In genomic region chr1:94865369-94865768, GRCh38 we compare ENCODE assay signal across 10 cellular contexts. TPM values are rescaled to one million over a fixed set of nuclear protein-coding genes. Genes with fewer than 3 reads are reported as not detected.
DNase-seq lines count a peak whose midpoint lies in the region; ATAC-seq, FAIRE-seq and TF ChIP-seq lines count a peak whose summit lies in the region.
"Had no signal": no experiment of that assay in that cellular context is flagged by ENCODE, and none has a peak within 500 bp of the region (broad histone marks: within the 10 kb centered on the region; RNA-seq: fewer than 3 reads in every experiment).

No MANE protein-coding gene starts in this region.

- H3K9me3 ChIP-seq in astrocyte (ENCODE audit: insufficient read depth, low read depth, low read length): no peaks in the 10 kb centered on the region

- peak; percentile 50 for ATAC-seq in Right ventricle myocardium superior (ENCODE audit: poor library complexity)
- no peak for ATAC-seq in GM19328 (IDR thresholded peaks at IDR 0.05; ENCODE audit: unreplicated experiment)
- ATAC-seq: stimulated activated memory B cell treated with anti-CD40 and anti-IgM and Interleukin-4, amounts not matched to agents 10 μg/mL and 1 μg/mL and 100 μg/mL, for 72 hours had no signal

- H3K79me2 ChIP-seq in astrocyte (ENCODE audit: insufficient read depth, low read length): no peaks in the 10 kb centered on the region

- H3K27me3 Mint-ChIP-seq in astrocyte (ENCODE audit: low read depth, unreplicated experiment): no peaks in the 10 kb centered on the region
- H3K27me3 Mint-ChIP-seq: stimulated activated memory B cell treated with anti-CD40 and anti-IgM and Interleukin-4, amounts not matched to agents 10 μg/mL and 1 μg/mL and 100 μg/mL, for 72 hours had no signal

- intact Hi-C loops in Right ventricle myocardium superior (cut with DNase I): no loop called here

- DNase-seq in Ammon's horn (ENCODE audit: low spot score) (peak; percentile 23), astrocyte (ENCODE audit: low read depth) (peak; percentile 84), Right ventricle myocardium superior (no peak), pons (ENCODE audit: low spot score) (peak; percentile 57), KBM-7 (no peak), H7 (no peak), DMS53 treated with DMSO at 0.1 percent for 48 hours (lab: John Stamatoyannopoulos, UW; ENCODE audit: unreplicated experiment) (no peak)

- no peaks in the 10 kb centered on the region for H3K36me3 ChIP-seq in astrocyte (ENCODE audit: insufficient read depth, low read length)
- no peaks in the 10 kb centered on the region for H3K36me3 ChIP-seq in H7 (replicated peaks; ENCODE audit: control insufficient read depth, insufficient read depth, low read length)

- in situ Hi-C loops in KBM-7 (cut with MboI; ENCODE audit: low pct_unique_long_range_greater_than_20kb, low sequenced_read_pairs): loop anchor here (25.0 kb wide), 1 partner anchor 172 kb away; no protein-coding TSS in a partner anchor

- H4K20me1 ChIP-seq in astrocyte (ENCODE audit: insufficient read depth, low read length): no peaks in the 10 kb centered on the region

- no peaks in the 10 kb centered on the region for H3K9me3 Mint-ChIP-seq in astrocyte (ENCODE audit: unreplicated experiment)
- H3K9me3 Mint-ChIP-seq: stimulated activated memory B cell treated with anti-CD40 and anti-IgM and Interleukin-4, amounts not matched to agents 10 μg/mL and 1 μg/mL and 100 μg/mL, for 72 hours had no signal

- H3K4me3 ChIP-seq in astrocyte (ENCODE audit: insufficient read depth, low read depth, low read length): no peak overlapping the region
- no peak overlapping the region for H3K4me3 ChIP-seq in H7 (ENCODE audit: insufficient read depth, low read depth, low read length)

- H3K27me3 ChIP-seq in astrocyte (ENCODE audit: insufficient read depth, low read length): no peaks in the 10 kb centered on the region
- no peaks in the 10 kb centered on the region; the same call in 1 of the 2 replicates for H3K27me3 ChIP-seq in H7 (ENCODE audit: control insufficient read depth, insufficient read depth, low read length)

- H3K4me1 Mint-ChIP-seq in astrocyte (ENCODE audit: low read depth, unreplicated experiment): peaks cover 62% of the 10 kb centered on the region
- H3K4me1 Mint-ChIP-seq: stimulated activated memory B cell treated with anti-CD40 and anti-IgM and Interleukin-4, amounts not matched to agents 10 μg/mL and 1 μg/mL and 100 μg/mL, for 72 hours had no signal

- H3K9ac ChIP-seq in astrocyte (ENCODE audit: low read length): peak overlapping the region; percentile 80

- peak; percentile 29 for FAIRE-seq in astrocyte (lab: Jason Lieb, UNC)
- FAIRE-seq: TTC549 had no signal

- peak overlapping the region; percentile 75 for H3K4me2 ChIP-seq in astrocyte (ENCODE audit: low read length)

- H2AFZ ChIP-seq in astrocyte (ENCODE audit: low read depth, low read length): no peak overlapping the region

- no peak overlapping the region for H3K4me3 Mint-ChIP-seq in astrocyte (ENCODE audit: unreplicated experiment)
- H3K4me3 Mint-ChIP-seq: stimulated activated memory B cell treated with anti-CD40 and anti-IgM and Interleukin-4, amounts not matched to agents 10 μg/mL and 1 μg/mL and 100 μg/mL, for 72 hours had no signal

- H3K4me1 ChIP-seq in astrocyte (ENCODE audit: insufficient read depth, low read length): peaks cover 51% of the 10 kb centered on the region

- H3K27ac Mint-ChIP-seq in astrocyte (ENCODE audit: unreplicated experiment): peak overlapping the region; percentile 99
- H3K27ac Mint-ChIP-seq: stimulated activated memory B cell treated with anti-CD40 and anti-IgM and Interleukin-4, amounts not matched to agents 10 μg/mL and 1 μg/mL and 100 μg/mL, for 72 hours had no signal

- peaks cover 3% of the 10 kb centered on the region for H3K36me3 Mint-ChIP-seq in astrocyte (ENCODE audit: low read depth, unreplicated experiment)
- H3K36me3 Mint-ChIP-seq: stimulated activated memory B cell treated with anti-CD40 and anti-IgM and Interleukin-4, amounts not matched to agents 10 μg/mL and 1 μg/mL and 100 μg/mL, for 72 hours had no signal

- no peak for TF ChIP-seq CTCF in astrocyte (IDR thresholded peaks at IDR 0.05; ENCODE audit: insufficient read depth, low read depth, low read length)

- H3K27ac ChIP-seq in astrocyte (ENCODE audit: low read depth, low read length): peak overlapping the region; percentile 97

RNA-seq across cellular contexts. Expression of gene SLC44A3, which starts 45.2 kb away (rescaled TPM):
- total RNA-seq in astrocyte (3.7 and 4.7 TPM in 2 replicates), Right ventricle myocardium superior (3.3 TPM)
- 0.83 and 1.5 TPM in 2 replicates for total RNA-seq in H7 (2014; rRNA removed; shearing (Covaris generic))

Comparison
In these comparisons a context has a peak if more than half of its experiments do, and no peak if none do; other contexts are left out.
1. DNase-seq: peak in Ammon's horn (single experiment), astrocyte (single experiment) and pons (single experiment); none in Right ventricle myocardium superior (single experiment), KBM-7 (single experiment), H7 (single experiment) and DMS53 treated with DMSO at 0.1 percent for 48 hours (single experiment).